Comparison of ENCODE assay signal across 11 cellular contexts in genomic region chr2:63486861-63487290, GRCh38.
DNase-seq lines count a peak whose midpoint lies in the region; ATAC-seq and TF ChIP-seq lines count a peak whose summit lies in the region.
"Had no signal": no experiment of that assay in that cellular context is flagged by ENCODE, and none has a peak within 500 bp of the region (broad histone marks: within the 10 kb centered on the region; RNA-seq: fewer than 3 reads in every experiment).

No MANE protein-coding gene starts in this region.

- H3K36me3 ChIP-seq in vagina (no peaks in the 10 kb centered on the region), upper lobe of right lung (no peaks in the 10 kb centered on the region)
- H3K36me3 ChIP-seq: right atrium auricular region had no signal

- DNase-seq in ELF-1 (ENCODE audit: low read depth, low spot score) (peak; percentile 4), KBM-7 (peak; percentile 67), OCI-M1 (lab: John Stamatoyannopoulos, UW) (peak; percentile 36), fibroblast of mammary gland (ENCODE audit: low read depth) (no peak), vagina (ENCODE audit: extremely low spot score in 2 of 2) (no peak), upper lobe of right lung (no peak), NCI-H1436 treated with DMSO at 0.1 percent for 48 hours (lab: John Stamatoyannopoulos, UW) (no peak)
- DNase-seq: upper lobe of left lung had no signal

- TF ChIP-seq POLR2A in vagina (IDR thresholded peaks at IDR 0.05) = no peak

- ATAC-seq in upper lobe of right lung (no peak), HG02840 (IDR thresholded peaks at IDR 0.05; ENCODE audit: low FRiP score, unreplicated experiment) (no peak)

- intact Hi-C loops in vagina (cut with DNase I) (no loop called here), upper lobe of right lung (cut with DNase I) (no loop called here)

- H3K4me3 ChIP-seq in fibroblast of mammary gland (ENCODE audit: control insufficient read depth, low read depth, low read length) (no peak overlapping the region), vagina (no peak overlapping the region), upper lobe of right lung (no peak overlapping the region)
- H3K4me3 ChIP-seq: ascending aorta, right atrium auricular region, upper lobe of left lung had no signal

- H3K4me1 ChIP-seq in vagina (no peaks in the 10 kb centered on the region), upper lobe of right lung (no peaks in the 10 kb centered on the region)
- H3K4me1 ChIP-seq: ascending aorta, right atrium auricular region, upper lobe of left lung had no signal

- in situ Hi-C loops in KBM-7 (cut with MboI; ENCODE audit: low pct_unique_long_range_greater_than_20kb, low sequenced_read_pairs) = no loop called here

- H3K27me3 ChIP-seq in vagina (no peaks in the 10 kb centered on the region), upper lobe of right lung (no peaks in the 10 kb centered on the region)
- H3K27me3 ChIP-seq: ascending aorta, right atrium auricular region, upper lobe of left lung had no signal

- TF ChIP-seq CTCF in fibroblast of mammary gland (conservative IDR thresholded peaks at IDR 0.05; ENCODE audit: control insufficient read depth, insufficient read depth, low read depth, low read length) = peak; percentile 2
- no peak for TF ChIP-seq CTCF in vagina (IDR thresholded peaks at IDR 0.05)
- TF ChIP-seq CTCF in upper lobe of right lung (IDR thresholded peaks at IDR 0.05) = no peak

- H3K27ac ChIP-seq in vagina = no peak overlapping the region
- H3K27ac ChIP-seq in upper lobe of right lung = no peak overlapping the region
- H3K27ac ChIP-seq: ascending aorta, right atrium auricular region, upper lobe of left lung had no signal

- H3K9me3 ChIP-seq in vagina (no peaks in the 10 kb centered on the region), upper lobe of right lung (no peaks in the 10 kb centered on the region)
- H3K9me3 ChIP-seq: ascending aorta, right atrium auricular region, upper lobe of left lung had no signal

Comparison
In these comparisons a context has a peak if more than half of its experiments do, and no peak if none do; other contexts are left out.
1. DNase-seq: peak in ELF-1 (single experiment), KBM-7 (single experiment) and OCI-M1 (single experiment); none in fibroblast of mammary gland (single experiment), vagina (0 of 2), upper lobe of right lung (single experiment) and NCI-H1436 treated with DMSO at 0.1 percent for 48 hours (single experiment).